ENCODE assay signal across 15 cellular contexts in genomic region chr12:24534632-24535031, GRCh38.
A peak's percentile ranks its signal among the peaks of the same experiment; 100 is the strongest.
DNase-seq lines count a peak whose midpoint lies in the region; ATAC-seq and TF ChIP-seq lines count a peak whose summit lies in the region.
"Had no signal": no experiment of that assay in that cellular context is flagged by ENCODE, and none has a peak within 500 bp of the region (broad histone marks: within the 10 kb centered on the region; RNA-seq: fewer than 3 reads in every experiment).

No MANE protein-coding gene starts in this region.

- WGBS in hepatocyte (ENCODE audit: low lambda C conversion rate, missing lambda C conversion rate) = 84% methylated on average over 4 of the region's 4 CpGs
- WGBS in suprapubic skin = 70% methylated on average over 4 of the region's 4 CpGs

- H3K9ac ChIP-seq in skeletal muscle tissue (ENCODE audit: low read depth in 1 of 3, low read length in 3 of 3) = no peak overlapping the region

- H3K36me3 Mint-ChIP-seq in GM23338 (ENCODE audit: low read depth) = no peaks in the 10 kb centered on the region
- H3K36me3 Mint-ChIP-seq: natural killer cell treated with Interleukin-12 subunit alpha and Interleukin-12 subunit beta and Interleukin-15 and Interleukin-18, amount 100 ng/mL, for 72 hours; T-cell had no signal

- peaks cover 18% of the 10 kb centered on the region; the same call in 2 of the 3 replicates for H3K4me1 Mint-ChIP-seq in GM23338
- H3K4me1 Mint-ChIP-seq: T-cell had no signal

- in situ Hi-C loops in brain microvascular endothelial cell (cut with HindIII; ENCODE audit: low pct_ligation_motif_present, low sequenced_read_pairs) = no loop called here

- H3K4me2 ChIP-seq in GM23338 = no peak overlapping the region
- peak overlapping the region; percentile 63 for H3K4me2 ChIP-seq in hepatocyte

- DNase-seq in GM23338 (ENCODE audit: low spot score) (peak; percentile 49), brain microvascular endothelial cell (no peak), hepatocyte (ENCODE audit: low spot score) (no peak), suprapubic skin (ENCODE audit: low spot score in 2 of 2) (no peak)
- no peak for DNase-seq in activated CD4-positive, alpha-beta T cell treated with anti-CD3 and anti-CD28 coated beads for 48 hours
- DNase-seq: activated T-cell treated with anti-CD3 and anti-CD28 coated beads, Interleukin-2, amount 50 U/mL, for 48 hours; AML-193; DMS153; left colon; NCI-H2171; T-cell had no signal

- H3K9me3 Mint-ChIP-seq in GM23338 = no peaks in the 10 kb centered on the region
- H3K9me3 Mint-ChIP-seq: natural killer cell treated with Interleukin-12 subunit alpha and Interleukin-12 subunit beta and Interleukin-15 and Interleukin-18, amount 100 ng/mL, for 72 hours; T-cell had no signal

- ATAC-seq in GM23338 (peak; percentile 69), GM18505 (IDR thresholded peaks at IDR 0.05; ENCODE audit: unreplicated experiment) (no peak), HG02885 (IDR thresholded peaks at IDR 0.05; ENCODE audit: poor library complexity, unreplicated experiment) (no peak)
- ATAC-seq: left colon; natural killer cell treated with Interleukin-12 subunit alpha and Interleukin-12 subunit beta and Interleukin-15 and Interleukin-18, amount 100 ng/mL, for 72 hours; T-cell had no signal

- H3K4me1 ChIP-seq in GM23338 (ENCODE audit: insufficient read depth) (peaks cover 7% of the 10 kb centered on the region; the same call in 1 of the 2 replicates), hepatocyte (ENCODE audit: insufficient read depth) (peaks cover 14% of the 10 kb centered on the region), skeletal muscle tissue (ENCODE audit: control insufficient read depth in 3 of 3, insufficient read depth in 3 of 3, low read length in 3 of 3) (peaks cover 0 to 9% (median 0%) of the 10 kb centered on the region in 3 donors), suprapubic skin (no peaks in the 10 kb centered on the region)

- no peak overlapping the region; the same call in 1 of the 2 replicates for H3K27ac Mint-ChIP-seq in GM23338
- H3K27ac Mint-ChIP-seq: natural killer cell treated with Interleukin-12 subunit alpha and Interleukin-12 subunit beta and Interleukin-15 and Interleukin-18, amount 100 ng/mL, for 72 hours; T-cell had no signal

- H3K4me3 Mint-ChIP-seq in GM23338 = no peak overlapping the region
- H3K4me3 Mint-ChIP-seq: natural killer cell treated with Interleukin-12 subunit alpha and Interleukin-12 subunit beta and Interleukin-15 and Interleukin-18, amount 100 ng/mL, for 72 hours; T-cell had no signal

- H3F3A ChIP-seq in GM23338 (replicated peaks; ENCODE audit: low read depth) = no peaks in the 10 kb centered on the region

- TF ChIP-seq POLR2A in GM18505 (IDR thresholded peaks at IDR 0.05; ENCODE audit: borderline replicate concordance, extremely low read depth, insufficient read depth, insufficient read length) (no peak), suprapubic skin (IDR thresholded peaks at IDR 0.05) (no peak)

- no peaks in the 10 kb centered on the region for H3K36me3 ChIP-seq in GM23338 (ENCODE audit: insufficient read depth)
- H3K36me3 ChIP-seq in brain microvascular endothelial cell (replicated peaks) = no peaks in the 10 kb centered on the region
- no peaks in the 10 kb centered on the region for H3K36me3 ChIP-seq in hepatocyte (replicated peaks; ENCODE audit: insufficient read depth, low read depth)
- no peaks in the 10 kb centered on the region for H3K36me3 ChIP-seq in skeletal muscle tissue (ENCODE audit: control insufficient read depth in 3 of 3, insufficient read depth in 3 of 3, low read length in 3 of 3)
- H3K36me3 ChIP-seq in suprapubic skin = no peaks in the 10 kb centered on the region

- H3K27me3 ChIP-seq in GM23338 (ENCODE audit: insufficient read depth) (no peaks in the 10 kb centered on the region), brain microvascular endothelial cell (replicated peaks) (no peaks in the 10 kb centered on the region), hepatocyte (no peaks in the 10 kb centered on the region), skeletal muscle tissue (ENCODE audit: control insufficient read depth in 3 of 3, insufficient read depth in 3 of 3, low read length in 3 of 3) (no peaks in the 10 kb centered on the region), suprapubic skin (no peaks in the 10 kb centered on the region)

- H3K9me3 ChIP-seq in hepatocyte (ENCODE audit: low read depth) = no peaks in the 10 kb centered on the region
- H3K9me3 ChIP-seq in skeletal muscle tissue (ENCODE audit: control insufficient read depth in 3 of 3, low read length in 3 of 3) = no peaks in the 10 kb centered on the region
- no peaks in the 10 kb centered on the region for H3K9me3 ChIP-seq in suprapubic skin

- H2AFZ ChIP-seq in GM23338 (no peak overlapping the region), hepatocyte (no peak overlapping the region)

- no peak; a peak in 1 of 4 replicates for TF ChIP-seq CTCF in GM23338 (conservative IDR thresholded peaks at IDR 0.05; ENCODE audit: low read depth in 2 of 2)
- TF ChIP-seq CTCF in brain microvascular endothelial cell (IDR thresholded peaks at IDR 0.05; ENCODE audit: low read depth, low read length, missing control alignments) = peak; percentile 38
- TF ChIP-seq CTCF in hepatocyte (IDR thresholded peaks at IDR 0.05; ENCODE audit: poor library complexity) = no peak
- TF ChIP-seq CTCF in suprapubic skin (IDR thresholded peaks at IDR 0.05) = no peak

- H3K27ac ChIP-seq in GM23338 (ENCODE audit: low read depth) = no peak overlapping the region
- H3K27ac ChIP-seq in brain microvascular endothelial cell = no peak overlapping the region
- H3K27ac ChIP-seq in hepatocyte = peak overlapping the region; percentile 73
- peak overlapping the region; percentile 11 for H3K27ac ChIP-seq in skeletal muscle tissue (ENCODE audit: low read depth, low read length)
- H3K27ac ChIP-seq in suprapubic skin = no peak overlapping the region

- H3K79me2 ChIP-seq in GM23338 (replicated peaks; ENCODE audit: insufficient read depth) (no peaks in the 10 kb centered on the region), hepatocyte (peaks cover 22% of the 10 kb centered on the region)

- H3K27me3 Mint-ChIP-seq in GM23338 (ENCODE audit: insufficient read depth, low read depth, poor library complexity) = no peaks in the 10 kb centered on the region
- H3K27me3 Mint-ChIP-seq: T-cell had no signal

- no peaks in the 10 kb centered on the region; the same call in 1 of the 2 replicates for H3K9me2 ChIP-seq in GM23338 (ENCODE audit: insufficient read depth)
- H3K9me2 ChIP-seq in hepatocyte (replicated peaks; ENCODE audit: insufficient read depth) = no peaks in the 10 kb centered on the region

- H3K4me3 ChIP-seq in GM23338 (no peak overlapping the region), brain microvascular endothelial cell (ENCODE audit: low read depth, low read length) (no peak overlapping the region), hepatocyte (no peak overlapping the region), skeletal muscle tissue (ENCODE audit: low read length in 3 of 3) (no peak overlapping the region), suprapubic skin (no peak overlapping the region)

- TF ChIP-seq EP300 in suprapubic skin (IDR thresholded peaks at IDR 0.05) = no peak

- H4K20me1 ChIP-seq in GM23338 (replicated peaks; ENCODE audit: insufficient read depth) = no peaks in the 10 kb centered on the region
- no peaks in the 10 kb centered on the region for H4K20me1 ChIP-seq in hepatocyte (ENCODE audit: insufficient read depth, poor library complexity, severe bottlenecking)

TF ChIP-seq in GM23338, 12 proteins besides CTCF, POLR2A, EP300 and RAD21 (continues in another document):
- TF ChIP-seq JUNB (IDR thresholded peaks at IDR 0.05; ENCODE audit: unreplicated experiment) = no peak

Comparison
In these comparisons a context has a peak if more than half of its experiments do, and no peak if none do; other contexts are left out.
1. H3K27ac ChIP-seq: peak in hepatocyte (single experiment) and skeletal muscle tissue (single experiment); none in GM23338 (single experiment), brain microvascular endothelial cell (single experiment) and suprapubic skin (single experiment).